ENCODE assay signal across 9 cellular contexts in the genomic region with DNA sequence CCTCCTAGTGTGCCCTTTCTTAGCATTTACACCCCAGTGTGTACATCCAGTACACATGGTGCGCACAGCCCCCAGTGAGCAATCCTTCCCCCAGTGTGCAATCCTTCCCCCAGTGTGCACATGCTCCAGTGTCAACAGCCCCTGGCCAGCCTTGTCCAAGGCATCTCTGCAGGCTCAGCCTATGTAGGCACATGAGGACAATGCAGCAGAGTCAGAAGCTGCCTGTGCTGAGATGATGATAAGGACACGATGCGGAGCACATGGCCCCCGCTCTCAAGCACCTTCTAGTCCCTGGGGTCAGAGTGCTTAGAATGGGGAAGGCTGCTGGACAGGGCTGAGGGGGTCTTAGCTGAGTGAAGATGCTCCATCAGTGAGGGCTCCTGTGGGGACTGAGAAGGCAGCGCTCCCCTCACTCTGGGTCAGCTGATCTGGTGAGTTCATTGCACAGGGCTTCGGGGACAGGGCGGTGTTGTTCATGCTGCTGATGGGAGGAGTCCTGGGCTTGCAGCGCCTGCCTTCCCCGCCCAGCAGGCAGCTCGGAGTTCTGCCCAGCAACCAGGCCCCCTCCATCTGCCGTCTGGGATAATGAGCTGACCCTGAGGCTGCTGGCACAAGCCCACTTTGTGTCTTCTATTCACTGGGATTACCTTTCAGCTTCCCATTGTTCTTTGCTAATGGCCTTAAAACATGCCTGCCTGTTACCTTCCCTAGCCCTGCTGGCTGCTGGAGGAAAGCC.
DNase-seq lines count a peak whose midpoint lies in the region; ATAC-seq and TF ChIP-seq lines count a peak whose summit lies in the region.
"Had no signal": no experiment of that assay in that cellular context is flagged by ENCODE, and none has a peak within 500 bp of the region (broad histone marks: within the 10 kb centered on the region; RNA-seq: fewer than 3 reads in every experiment).

No MANE protein-coding gene starts in this region.

- ATAC-seq in left ventricle myocardium superior: peak; percentile 58
- ATAC-seq in effector memory CD8-positive, alpha-beta T cell (replicated peaks): no peak

- TF ChIP-seq POLR2A in breast epithelium (IDR thresholded peaks at IDR 0.05): no peak

- DNase-seq in NCI-H1417 (lab: John Stamatoyannopoulos, UW): peak; percentile 61 to 97 (median 90)
- DNase-seq in NT2/D1 (ENCODE audit: low read depth, low spot score): peak; percentile 87
- peak; percentile 62 for DNase-seq in left ventricle myocardium superior
- DNase-seq in SW 1271 (lab: John Stamatoyannopoulos, UW): no peak
- no peak for DNase-seq in breast epithelium (ENCODE audit: low spot score in 2 of 2)
- DNase-seq in coronary artery (ENCODE audit: low spot score): no peak
- no peak for DNase-seq in effector memory CD8-positive, alpha-beta T cell

- H3K27me3 Mint-ChIP-seq in effector memory CD8-positive, alpha-beta T cell: peaks cover 7 to 13% of the 10 kb centered on the region in 2 donors
- H3K27me3 Mint-ChIP-seq: stimulated activated naive CD8-positive, alpha-beta T cell treated with anti-CD3 and anti-CD28 coated beads, Interleukin-15, Interleukin-2, amounts not matched to agents 100 ng/mL and 50 ng/mL, for 24 hours had no signal

- no peak overlapping the region for H3K4me3 Mint-ChIP-seq in effector memory CD8-positive, alpha-beta T cell
- H3K4me3 Mint-ChIP-seq: stimulated activated naive CD8-positive, alpha-beta T cell treated with anti-CD3 and anti-CD28 coated beads, Interleukin-15, Interleukin-2, amounts not matched to agents 100 ng/mL and 50 ng/mL, for 24 hours had no signal

- H3K27ac ChIP-seq in skeletal muscle tissue (ENCODE audit: low read depth, low read length): peak overlapping the region; percentile 20
- no peak overlapping the region for H3K27ac ChIP-seq in breast epithelium
- no peak overlapping the region for H3K27ac ChIP-seq in coronary artery

- intact Hi-C loops in left ventricle myocardium superior (cut with micrococcal nuclease): no loop called here
- intact Hi-C loops in breast epithelium (cut with DNase I; ENCODE audit: low total_unique reads): no loop called here

- H3K9ac ChIP-seq in NT2/D1 (ENCODE audit: insufficient read length, low read depth) (peak overlapping the region; percentile 64), skeletal muscle tissue (ENCODE audit: low read depth in 1 of 3, low read length in 3 of 3) (peak overlapping the region in 2 of 3 donors; percentile 33)

- peaks cover 2 to 9% of the 10 kb centered on the region in 2 donors for H3K9me3 Mint-ChIP-seq in effector memory CD8-positive, alpha-beta T cell
- H3K9me3 Mint-ChIP-seq: stimulated activated naive CD8-positive, alpha-beta T cell treated with anti-CD3 and anti-CD28 coated beads, Interleukin-15, Interleukin-2, amounts not matched to agents 100 ng/mL and 50 ng/mL, for 24 hours had no signal

- H3K36me3 Mint-ChIP-seq in effector memory CD8-positive, alpha-beta T cell (ENCODE audit: insufficient read depth): no peaks in the 10 kb centered on the region

- H3K36me3 ChIP-seq in NT2/D1 (ENCODE audit: insufficient read depth, insufficient read length, low read length) (no peaks in the 10 kb centered on the region), skeletal muscle tissue (ENCODE audit: control insufficient read depth in 3 of 3, insufficient read depth in 3 of 3, low read length in 3 of 3) (no peaks in the 10 kb centered on the region), breast epithelium (no peaks in the 10 kb centered on the region)

- H3K27ac Mint-ChIP-seq in effector memory CD8-positive, alpha-beta T cell: no peak overlapping the region
- H3K27ac Mint-ChIP-seq: stimulated activated naive CD8-positive, alpha-beta T cell treated with anti-CD3 and anti-CD28 coated beads, Interleukin-15, Interleukin-2, amounts not matched to agents 100 ng/mL and 50 ng/mL, for 24 hours had no signal

- TF ChIP-seq CTCF in breast epithelium (IDR thresholded peaks at IDR 0.05) (no peak), coronary artery (IDR thresholded peaks at IDR 0.05) (no peak)

- H3K4me3 ChIP-seq in NT2/D1 (ENCODE audit: insufficient read length, low read depth) (peak overlapping the region; percentile 0), skeletal muscle tissue (ENCODE audit: low read length in 3 of 3) (peak overlapping the region in 1 of 3 donors; percentile 15), breast epithelium (no peak overlapping the region), coronary artery (no peak overlapping the region)

- H3K4me1 ChIP-seq in NT2/D1 (ENCODE audit: insufficient read depth, insufficient read length) (peaks cover 36% of the 10 kb centered on the region), skeletal muscle tissue (ENCODE audit: control insufficient read depth in 3 of 3, insufficient read depth in 3 of 3, low read length in 3 of 3) (peaks cover 36 to 39% (median 39%) of the 10 kb centered on the region in 3 donors), breast epithelium (no peaks in the 10 kb centered on the region)

- H3K27me3 ChIP-seq in NT2/D1 (ENCODE audit: insufficient read depth, insufficient read length) (peaks cover 24% of the 10 kb centered on the region), skeletal muscle tissue (ENCODE audit: control insufficient read depth in 3 of 3, insufficient read depth in 3 of 3, low read length in 3 of 3) (no peaks in the 10 kb centered on the region), breast epithelium (no peaks in the 10 kb centered on the region)

- H3K9me3 ChIP-seq in NT2/D1 (ENCODE audit: insufficient read depth, low read length) (no peaks in the 10 kb centered on the region), skeletal muscle tissue (ENCODE audit: control insufficient read depth in 3 of 3, low read length in 3 of 3) (no peaks in the 10 kb centered on the region), breast epithelium (no peaks in the 10 kb centered on the region)

- no peaks in the 10 kb centered on the region for H3K4me1 Mint-ChIP-seq in effector memory CD8-positive, alpha-beta T cell (ENCODE audit: low read depth in 2 of 2)

Comparison
In these comparisons a context has a peak if more than half of its experiments do, and no peak if none do; other contexts are left out.
1. DNase-seq: peak in NCI-H1417 (3 of 3), NT2/D1 (single experiment) and left ventricle myocardium superior (single experiment); none in SW 1271 (0 of 2), breast epithelium (0 of 2), coronary artery (single experiment) and effector memory CD8-positive, alpha-beta T cell (0 of 3).